11 cellular contexts compared by ENCODE assay signal in the genomic region with DNA sequence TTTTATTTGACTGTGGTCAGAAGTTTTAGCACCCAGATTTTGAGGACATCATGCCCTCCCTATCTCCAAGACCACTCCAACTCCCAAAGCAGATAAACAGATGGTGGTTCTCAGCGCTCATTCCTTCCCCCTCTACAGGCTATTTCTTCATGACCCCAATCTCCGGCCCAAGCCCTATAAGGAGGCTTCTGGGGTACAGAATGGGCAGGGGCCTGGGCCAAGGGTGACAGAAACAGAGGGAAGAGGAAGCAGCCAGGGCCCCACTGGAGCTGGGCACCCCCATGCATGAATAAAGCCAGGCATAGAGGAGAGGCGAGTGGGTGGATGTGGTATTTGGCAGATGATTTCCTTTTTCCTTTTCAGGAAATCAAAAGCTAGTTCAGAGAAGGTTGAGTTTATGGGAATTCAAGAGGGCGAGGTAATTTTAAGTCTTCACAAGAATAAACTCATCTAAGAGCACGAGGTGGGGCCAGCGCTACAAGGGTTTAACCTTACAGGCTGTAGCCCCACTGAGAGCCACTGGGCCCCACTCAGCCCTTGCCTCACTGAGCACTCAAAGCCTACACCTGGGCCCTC.
A peak's percentile ranks its signal among the peaks of the same experiment; 100 is the strongest.
DNase-seq lines count a peak whose midpoint lies in the region; ATAC-seq and TF ChIP-seq lines count a peak whose summit lies in the region.
"Had no signal": no experiment of that assay in that cellular context is flagged by ENCODE, and none has a peak within 500 bp of the region (broad histone marks: within the 10 kb centered on the region; RNA-seq: fewer than 3 reads in every experiment).

No MANE protein-coding gene starts in this region.

- H3K27me3 Mint-ChIP-seq in activated T-helper 1 cell treated with anti-CD3 and anti-CD28 coated beads, Interleukin-12 subunit alpha, Interleukin-12 subunit beta, Interleukin-2, Interleukin-4 antibody, amounts not matched to agents 30 ng/mL and 10 ng/mL and 1 ng/mL, durations not matched to agents 14 hours and 24 hours and 36 hours (ENCODE audit: insufficient read depth) = no peaks in the 10 kb centered on the region
- no peaks in the 10 kb centered on the region for H3K27me3 Mint-ChIP-seq in naive thymus-derived CD4-positive, alpha-beta T cell

- no peak overlapping the region for H3K4me3 ChIP-seq in heart right ventricle
- no peak overlapping the region for H3K4me3 ChIP-seq in naive thymus-derived CD4-positive, alpha-beta T cell (ENCODE audit: low read length)
- no peak overlapping the region for H3K4me3 ChIP-seq in upper lobe of right lung
- H3K4me3 ChIP-seq: pancreas had no signal

- H3K27ac ChIP-seq in heart right ventricle = peak overlapping the region in 8 of 10 donors; percentile 23 to 86 (median 77)
- no peak overlapping the region for H3K27ac ChIP-seq in naive thymus-derived CD4-positive, alpha-beta T cell (ENCODE audit: low read depth, low read length)
- peak overlapping the region; percentile 74 for H3K27ac ChIP-seq in upper lobe of right lung
- H3K27ac ChIP-seq: pancreas had no signal

- no peak for ATAC-seq in heart right ventricle
- ATAC-seq in naive thymus-derived CD4-positive, alpha-beta T cell = peak; percentile 26
- peak; percentile 47 for ATAC-seq in upper lobe of right lung
- ATAC-seq in GM19397 (IDR thresholded peaks at IDR 0.05; ENCODE audit: unreplicated experiment) = no peak
- no peak for ATAC-seq in GM19452 (IDR thresholded peaks at IDR 0.05; ENCODE audit: unreplicated experiment)

- no peaks in the 10 kb centered on the region for H3K36me3 ChIP-seq in heart right ventricle
- no peaks in the 10 kb centered on the region for H3K36me3 ChIP-seq in naive thymus-derived CD4-positive, alpha-beta T cell (ENCODE audit: control insufficient read depth in 2 of 3, insufficient read depth in 3 of 3, low read length in 3 of 3)
- H3K36me3 ChIP-seq in upper lobe of right lung = no peaks in the 10 kb centered on the region
- H3K36me3 ChIP-seq: BE2C, pancreas had no signal

- TF ChIP-seq CTCF in heart right ventricle (IDR thresholded peaks at IDR 0.05) = no peak
- TF ChIP-seq CTCF in upper lobe of right lung (IDR thresholded peaks at IDR 0.05) = no peak

- H3K9me3 ChIP-seq in heart right ventricle (no peaks in the 10 kb centered on the region), upper lobe of right lung (no peaks in the 10 kb centered on the region)
- no peaks in the 10 kb centered on the region for H3K9me3 ChIP-seq in naive thymus-derived CD4-positive, alpha-beta T cell (ENCODE audit: control insufficient read depth in 2 of 3, low read length in 3 of 3)
- H3K9me3 ChIP-seq: BE2C, pancreas had no signal

- H3K4me1 ChIP-seq in heart right ventricle (peaks cover 24 to 47% (median 40%) of the 10 kb centered on the region in 9 donors), upper lobe of right lung (peaks cover 38% of the 10 kb centered on the region)
- peaks cover 17 to 30% of the 10 kb centered on the region in 2 donors for H3K4me1 ChIP-seq in naive thymus-derived CD4-positive, alpha-beta T cell (ENCODE audit: control insufficient read depth in 2 of 2, insufficient read depth in 2 of 2, low read length in 2 of 2)
- H3K4me1 ChIP-seq: BE2C had no signal

- H3K4me3 Mint-ChIP-seq in activated T-helper 1 cell treated with anti-CD3 and anti-CD28 coated beads, Interleukin-12 subunit alpha, Interleukin-12 subunit beta, Interleukin-2, Interleukin-4 antibody, amounts not matched to agents 30 ng/mL and 10 ng/mL and 1 ng/mL, durations not matched to agents 14 hours and 24 hours and 36 hours = peak overlapping the region; percentile 27
- H3K4me3 Mint-ChIP-seq in naive thymus-derived CD4-positive, alpha-beta T cell = peak overlapping the region in 9 of 10 donors; percentile 37 to 81 (median 52)

- 76 to 86% methylated on average over 6 of the region's 6 CpGs for WGBS in heart right ventricle, 2 donors

- peaks cover 6% of the 10 kb centered on the region for H3K36me3 Mint-ChIP-seq in activated T-helper 1 cell treated with anti-CD3 and anti-CD28 coated beads, Interleukin-12 subunit alpha, Interleukin-12 subunit beta, Interleukin-2, Interleukin-4 antibody, amounts not matched to agents 30 ng/mL and 10 ng/mL and 1 ng/mL, durations not matched to agents 14 hours and 24 hours and 36 hours (ENCODE audit: low read depth)
- H3K36me3 Mint-ChIP-seq in naive thymus-derived CD4-positive, alpha-beta T cell = peaks cover 0 to 26% (median 0%) of the 10 kb centered on the region in 5 donors

- peak overlapping the region; percentile 91 for H3K27ac Mint-ChIP-seq in activated T-helper 1 cell treated with anti-CD3 and anti-CD28 coated beads, Interleukin-12 subunit alpha, Interleukin-12 subunit beta, Interleukin-2, Interleukin-4 antibody, amounts not matched to agents 30 ng/mL and 10 ng/mL and 1 ng/mL, durations not matched to agents 14 hours and 24 hours and 36 hours
- peak overlapping the region; percentile 29 to 93 (median 72) for H3K27ac Mint-ChIP-seq in naive thymus-derived CD4-positive, alpha-beta T cell

- H3K4me1 Mint-ChIP-seq in activated T-helper 1 cell treated with anti-CD3 and anti-CD28 coated beads, Interleukin-12 subunit alpha, Interleukin-12 subunit beta, Interleukin-2, Interleukin-4 antibody, amounts not matched to agents 30 ng/mL and 10 ng/mL and 1 ng/mL, durations not matched to agents 14 hours and 24 hours and 36 hours (ENCODE audit: low read depth) = peaks cover 52% of the 10 kb centered on the region
- H3K4me1 Mint-ChIP-seq in naive thymus-derived CD4-positive, alpha-beta T cell = peaks cover 29 to 57% (median 31%) of the 10 kb centered on the region in 7 donors

- intact Hi-C loops in heart right ventricle (cut with DNase I) = no loop called here
- intact Hi-C loops in cardiac septum (cut with DNase I) = no loop called here
- intact Hi-C loops in activated T-helper 1 cell treated with anti-CD3 and anti-CD28 coated beads, Interleukin-12 subunit alpha, Interleukin-12 subunit beta, Interleukin-2, Interleukin-4 antibody, amounts not matched to agents 30 ng/mL and 10 ng/mL and 1 ng/mL, durations not matched to agents 14 hours and 24 hours and 36 hours (cut with micrococcal nuclease) = loop anchor here (1.0 to 5.0 kb wide), 5 partner anchors 16 to 131 kb away; no protein-coding TSS in a partner anchor
- intact Hi-C loops in naive thymus-derived CD4-positive, alpha-beta T cell (cut with micrococcal nuclease) = loop anchor here in 1 of 2 donors (5.0 kb wide), 1 partner anchor 46 kb away; no protein-coding TSS in a partner anchor
- intact Hi-C loops in upper lobe of right lung (cut with DNase I) = no loop called here

- CTCF ChIA-PET in naive thymus-derived CD4-positive, alpha-beta T cell (lab: Charles Lee) = interaction anchor here (1.3 kb wide), 1 partner anchor 46 kb away, joined by 6 read pairs; no protein-coding TSS in a partner anchor

- H3K9me3 Mint-ChIP-seq in activated T-helper 1 cell treated with anti-CD3 and anti-CD28 coated beads, Interleukin-12 subunit alpha, Interleukin-12 subunit beta, Interleukin-2, Interleukin-4 antibody, amounts not matched to agents 30 ng/mL and 10 ng/mL and 1 ng/mL, durations not matched to agents 14 hours and 24 hours and 36 hours = no peaks in the 10 kb centered on the region
- H3K9me3 Mint-ChIP-seq in naive thymus-derived CD4-positive, alpha-beta T cell = peaks cover 0 to 3% (median 0%) of the 10 kb centered on the region in 11 donors

- DNase-seq in heart right ventricle (no peak), cardiac septum (ENCODE audit: low spot score) (no peak), upper lobe of right lung (no peak), COR-L47 (lab: John Stamatoyannopoulos, UW) (no peak)
- no peak for DNase-seq in activated T-helper 1 cell treated with anti-CD3 and anti-CD28 coated beads, Interleukin-12 subunit alpha, Interleukin-12 subunit beta, Interleukin-2, Interleukin-4 antibody, amounts not matched to agents 30 ng/mL and 10 ng/mL and 1 ng/mL, durations not matched to agents 14 hours and 24 hours and 36 hours (ENCODE audit: low spot score)
- DNase-seq in naive thymus-derived CD4-positive, alpha-beta T cell = no peak
- DNase-seq: BE2C, cortex of kidney, pancreas had no signal

- POLR2A ChIA-PET in naive thymus-derived CD4-positive, alpha-beta T cell (lab: Charles Lee) = no interaction called here

- H3K27me3 ChIP-seq in heart right ventricle (no peaks in the 10 kb centered on the region), upper lobe of right lung (no peaks in the 10 kb centered on the region)
- no peaks in the 10 kb centered on the region for H3K27me3 ChIP-seq in naive thymus-derived CD4-positive, alpha-beta T cell (ENCODE audit: control insufficient read depth in 2 of 2, insufficient read depth in 2 of 2, low read length in 2 of 2)
- H3K27me3 ChIP-seq: BE2C, pancreas had no signal

Comparison
In these comparisons a context has a peak if more than half of its experiments do, and no peak if none do; other contexts are left out.
1. ATAC-seq: peak in naive thymus-derived CD4-positive, alpha-beta T cell (single experiment) and upper lobe of right lung (single experiment); none in heart right ventricle (0 of 8), GM19397 (single experiment) and GM19452 (single experiment).